Comparison of ENCODE assay signal across 2 cellular contexts in genomic region chrX:16512401-16512776, GRCh38.
TF ChIP-seq lines count a peak whose summit lies in the region.

No MANE protein-coding gene starts in this region.

TF ChIP-seq in SK-N-SH, 30 proteins besides CTCF, POLR2A, EP300 and RAD21 (continued from another document):
- TF ChIP-seq USF1 (IDR thresholded peaks at IDR 0.05; ENCODE audit: borderline replicate concordance, low read depth), result no peak
TF ChIP-seq in SK-N-SH: peak in this region for 0.

TF ChIP-seq in SK-N-SH treated with all-trans-retinoic acid at 6 μM for 48 hours, 23 proteins besides CTCF, POLR2A, EP300 and RAD21 (continued from another document):
- TF ChIP-seq ARNTL (CRISPR knock-in tag; IDR thresholded peaks at IDR 0.05; ENCODE audit: borderline replicate concordance, low read depth) (no peak), ZFP30 (CRISPR knock-in tag; IDR thresholded peaks at IDR 0.05) (no peak), ZFP3 (CRISPR knock-in tag; IDR thresholded peaks at IDR 0.05) (no peak), RARB (CRISPR knock-in tag; IDR thresholded peaks at IDR 0.05) (no peak), OSR1 (CRISPR knock-in tag; IDR thresholded peaks at IDR 0.05) (no peak), POU6F1 (CRISPR knock-in tag; IDR thresholded peaks at IDR 0.05; ENCODE audit: borderline replicate concordance, low read depth) (no peak)
